ENCODE assay signal across 1 cellular context in genomic region chr2:239590995-239591915, GRCh38.
TF ChIP-seq lines count a peak whose summit lies in the region.

No MANE protein-coding gene starts in this region.

TF ChIP-seq in HepG2, 621 proteins besides CTCF, POLR2A, EP300 and RAD21:
- TF ChIP-seq MEF2D (CRISPR knock-in tag; IDR thresholded peaks at IDR 0.05): no peak
- no peak for TF ChIP-seq GATAD2A (CRISPR knock-in tag; IDR thresholded peaks at IDR 0.05)
- TF ChIP-seq PRPF4 (IDR thresholded peaks at IDR 0.05; ENCODE audit: low read depth, low read length, poor library complexity, severe bottlenecking): no peak
- no peak for TF ChIP-seq ISL2 (CRISPR knock-in tag; IDR thresholded peaks at IDR 0.05)
- no peak for TF ChIP-seq PCBP1 (IDR thresholded peaks at IDR 0.05; ENCODE audit: borderline replicate concordance, low read depth, low read length)
- no peak for TF ChIP-seq KAT8 (CRISPR knock-in tag; IDR thresholded peaks at IDR 0.05)
- no peak for TF ChIP-seq RBM39 (IDR thresholded peaks at IDR 0.05; ENCODE audit: low read depth, low read length, poor library complexity, severe bottlenecking)
- no peak for TF ChIP-seq ZNF101 (CRISPR knock-in tag; IDR thresholded peaks at IDR 0.05; ENCODE audit: borderline replicate concordance, low read depth)
- TF ChIP-seq ZNF543 (CRISPR knock-in tag; IDR thresholded peaks at IDR 0.05): no peak
- no peak for TF ChIP-seq FOXM1 (CRISPR knock-in tag; IDR thresholded peaks at IDR 0.05)
- TF ChIP-seq NPAS2 (CRISPR knock-in tag; IDR thresholded peaks at IDR 0.05; ENCODE audit: borderline replicate concordance): no peak
- no peak for TF ChIP-seq AKAP8 (CRISPR knock-in tag; IDR thresholded peaks at IDR 0.05)
- TF ChIP-seq PCBP2 (optimal IDR thresholded peaks at IDR 0.05; ENCODE audit: low read depth, low read length, poor library complexity, severe bottlenecking): no peak
- TF ChIP-seq ZNF496 (CRISPR knock-in tag; IDR thresholded peaks at IDR 0.05; ENCODE audit: insufficient replicate concordance): no peak
